In genomic region chr2:63888490-63889402, GRCh38 we compare ENCODE assay signal across 8 cellular contexts. TPM values are rescaled to one million over a fixed set of nuclear protein-coding genes. Genes with fewer than 3 reads are reported as not detected.
DNase-seq lines count a peak whose midpoint lies in the region; ATAC-seq, FAIRE-seq and TF ChIP-seq lines count a peak whose summit lies in the region.

No MANE protein-coding gene starts in this region.

- H3K9me3 ChIP-seq in SK-N-SH = no peaks in the 10 kb centered on the region
- H3K9me3 ChIP-seq in astrocyte (ENCODE audit: insufficient read depth, low read depth, low read length) = no peaks in the 10 kb centered on the region
- H3K9me3 ChIP-seq in iPS-18a (ENCODE audit: control insufficient read depth, low read depth, low read length) = no peaks in the 10 kb centered on the region

- H3K27me3 Mint-ChIP-seq in astrocyte (ENCODE audit: low read depth, unreplicated experiment) = no peaks in the 10 kb centered on the region

- H3K4me2 ChIP-seq in SK-N-SH = no peak overlapping the region
- H3K4me2 ChIP-seq in astrocyte (ENCODE audit: low read length) = no peak overlapping the region

- no peak overlapping the region for H3K27ac Mint-ChIP-seq in astrocyte (ENCODE audit: unreplicated experiment)

- TF ChIP-seq EP300 in SK-N-SH (IDR thresholded peaks at IDR 0.05; ENCODE audit: borderline replicate concordance in 1 of 2, low read depth in 1 of 2, low read length in 1 of 2) = no peak

- peaks cover 9% of the 10 kb centered on the region for H3F3A ChIP-seq in SK-N-SH (replicated peaks; ENCODE audit: insufficient read depth)

- TF ChIP-seq CTCF in SK-N-SH (IDR thresholded peaks at IDR 0.05) (peak; percentile 83), astrocyte (IDR thresholded peaks at IDR 0.05; ENCODE audit: insufficient read depth, low read depth, low read length) (peak; percentile 77)

- ATAC-seq in GM19467 (IDR thresholded peaks at IDR 0.05; ENCODE audit: unreplicated experiment) (peak; percentile 74), GM19324 (IDR thresholded peaks at IDR 0.05; ENCODE audit: low FRiP score, unreplicated experiment) (no peak)

- peaks cover 22% of the 10 kb centered on the region for H3K36me3 Mint-ChIP-seq in astrocyte (ENCODE audit: low read depth, unreplicated experiment)

- H3K9ac ChIP-seq in SK-N-SH (no peak overlapping the region), astrocyte (ENCODE audit: low read length) (no peak overlapping the region), iPS-18a (ENCODE audit: low read length) (no peak overlapping the region)

- CTCF ChIA-PET in SK-N-SH (lab: Yijun Ruan, JAX) = interaction anchor here (0.8 to 1.5 kb wide), 4 partner anchors 12 to 197 kb away, joined by 3 to 11 read pairs (median 5); no protein-coding TSS in a partner anchor

- no peak overlapping the region for H3K4me3 Mint-ChIP-seq in astrocyte (ENCODE audit: unreplicated experiment)

- H2AFZ ChIP-seq in SK-N-SH (ENCODE audit: low read depth) (no peak overlapping the region), astrocyte (ENCODE audit: low read depth, low read length) (no peak overlapping the region)

- POLR2A ChIA-PET in SK-N-SH (lab: Yijun Ruan, JAX) = no interaction called here

- no peaks in the 10 kb centered on the region for H3K27me3 ChIP-seq in SK-N-SH (ENCODE audit: insufficient read depth)
- no peaks in the 10 kb centered on the region for H3K27me3 ChIP-seq in astrocyte (ENCODE audit: insufficient read depth, low read length)
- no peaks in the 10 kb centered on the region for H3K27me3 ChIP-seq in iPS-18a (ENCODE audit: control insufficient read depth, insufficient read depth, low read length)

- no peaks in the 10 kb centered on the region for H3K9me2 ChIP-seq in SK-N-SH

- peaks cover 11% of the 10 kb centered on the region for H3K4me1 Mint-ChIP-seq in astrocyte (ENCODE audit: low read depth, unreplicated experiment)

- peak; percentile 84 for TF ChIP-seq RAD21 in SK-N-SH (IDR thresholded peaks at IDR 0.05; ENCODE audit: low read length)

- no peaks in the 10 kb centered on the region for H3K9me3 Mint-ChIP-seq in astrocyte (ENCODE audit: unreplicated experiment)

- H4K20me1 ChIP-seq in SK-N-SH (ENCODE audit: insufficient read depth) (no peaks in the 10 kb centered on the region), astrocyte (ENCODE audit: insufficient read depth, low read length) (peaks cover 12% of the 10 kb centered on the region)

- H3K27ac ChIP-seq in SK-N-SH (ENCODE audit: low read depth in 2 of 2, low read length in 1 of 2) (peak overlapping the region in 1 of 2 experiments; percentile 40; a peak in 1 of 4 replicates), astrocyte (ENCODE audit: low read depth, low read length) (no peak overlapping the region), iPS-18a (ENCODE audit: low read length) (peak overlapping the region; percentile 15)

- FAIRE-seq in astrocyte (lab: Jason Lieb, UNC) = no peak

- H3K4me1 ChIP-seq in SK-N-SH (ENCODE audit: control insufficient read depth in 1 of 2, insufficient read depth in 2 of 2, low read depth in 1 of 2, low read length in 1 of 2) (no peaks in the 10 kb centered on the region), astrocyte (ENCODE audit: insufficient read depth, low read length) (no peaks in the 10 kb centered on the region), iPS-18a (ENCODE audit: control insufficient read depth, low read depth, low read length) (peaks cover 10% of the 10 kb centered on the region)

- WGBS in SK-N-SH (ENCODE audit: low lambda C conversion rate) = 95% methylated on average over 6 of the region's 6 CpGs

- H3K4me3 ChIP-seq in SK-N-SH (ENCODE audit: low read depth in 2 of 2, low read length in 1 of 2) (peak overlapping the region in 1 of 2 experiments; percentile 10; a peak in 1 of 4 replicates), astrocyte (ENCODE audit: insufficient read depth, low read depth, low read length) (no peak overlapping the region), iPS-18a (ENCODE audit: low read length) (no peak overlapping the region)

- in situ Hi-C loops in KBM-7 (cut with MboI; ENCODE audit: low pct_unique_long_range_greater_than_20kb, low sequenced_read_pairs) = no loop called here

- no peaks in the 10 kb centered on the region for H3K79me2 ChIP-seq in SK-N-SH (ENCODE audit: insufficient read depth)
- H3K79me2 ChIP-seq in astrocyte (ENCODE audit: insufficient read depth, low read length) = no peaks in the 10 kb centered on the region

- DNase-seq in Daoy (ENCODE audit: low read depth) (peak; percentile 37), KBM-7 (peak; percentile 69), SK-N-SH (peak; percentile 61), astrocyte (ENCODE audit: low read depth) (peak; percentile 8)
- DNase-seq in stimulated activated CD4-positive, alpha-beta T cell treated with anti-CD3 and anti-CD28 coated beads, Interleukin-2, amount 100 ng/mL, for 24 hours = peak; percentile 47 to 49

- H3K36me3 ChIP-seq in SK-N-SH (replicated peaks in 1 of 2; ENCODE audit: control insufficient read depth in 1 of 2, insufficient read depth in 2 of 2, low read length in 1 of 2) = peaks cover 90 to 92% of the 10 kb centered on the region in 2 experiments
- H3K36me3 ChIP-seq in astrocyte (ENCODE audit: insufficient read depth, low read length) = peaks cover 50% of the 10 kb centered on the region
- peaks cover 97% of the 10 kb centered on the region for H3K36me3 ChIP-seq in iPS-18a (ENCODE audit: control insufficient read depth, low read depth, low read length)

TF ChIP-seq in SK-N-SH, 30 proteins besides CTCF, POLR2A, EP300 and RAD21:
- TF ChIP-seq SMC3 (IDR thresholded peaks at IDR 0.05; ENCODE audit: low read depth, low read length) (peak; percentile 81), RXRA (IDR thresholded peaks at IDR 0.05; ENCODE audit: borderline replicate concordance, low read depth) (no peak), TCF12 (IDR thresholded peaks at IDR 0.05) (peak; percentile 15; the same call in 1 of the 2 replicates), FOSL2 (IDR thresholded peaks at IDR 0.05; ENCODE audit: borderline replicate concordance, low read depth) (no peak), EZH2phosphoT487 (IDR thresholded peaks at IDR 0.05; ENCODE audit: borderline replicate concordance, low read depth) (no peak)

RNA-seq across cellular contexts. Expression of gene UGP2, which starts 47.0 kb away (rescaled TPM):
- 47.6 and 51.9 TPM in 2 replicates for total RNA-seq in Daoy (2014; rRNA removed; shearing (Covaris generic))
- polyA plus RNA-seq in SK-N-SH (2012; rRNA removed) = 30.1 and 39.1 TPM in 2 replicates
- 55.9 and 74.5 TPM in 2 replicates for polyA plus RNA-seq in SK-N-SH (2012; cell fraction: cytosol; rRNA removed)
- polyA plus RNA-seq in SK-N-SH (2012; cell fraction: nucleus; rRNA removed) = 10.6 and 24.6 TPM in 2 replicates
- 314 and 322 TPM in 2 replicates for total RNA-seq in astrocyte

Comparison
In these comparisons a context has a peak if more than half of its experiments do, and no peak if none do; other contexts are left out.
1. DNase-seq: peak in every context shown above with its lines; median percentile 69 in KBM-7; 61 in SK-N-SH; 48 in stimulated activated CD4-positive, alpha-beta T cell treated with anti-CD3 and anti-CD28 coated beads, Interleukin-2, amount 100 ng/mL, for 24 hours; 37 in Daoy; 8 in astrocyte.